ENCODE assay signal across 15 cellular contexts in the genomic region with DNA sequence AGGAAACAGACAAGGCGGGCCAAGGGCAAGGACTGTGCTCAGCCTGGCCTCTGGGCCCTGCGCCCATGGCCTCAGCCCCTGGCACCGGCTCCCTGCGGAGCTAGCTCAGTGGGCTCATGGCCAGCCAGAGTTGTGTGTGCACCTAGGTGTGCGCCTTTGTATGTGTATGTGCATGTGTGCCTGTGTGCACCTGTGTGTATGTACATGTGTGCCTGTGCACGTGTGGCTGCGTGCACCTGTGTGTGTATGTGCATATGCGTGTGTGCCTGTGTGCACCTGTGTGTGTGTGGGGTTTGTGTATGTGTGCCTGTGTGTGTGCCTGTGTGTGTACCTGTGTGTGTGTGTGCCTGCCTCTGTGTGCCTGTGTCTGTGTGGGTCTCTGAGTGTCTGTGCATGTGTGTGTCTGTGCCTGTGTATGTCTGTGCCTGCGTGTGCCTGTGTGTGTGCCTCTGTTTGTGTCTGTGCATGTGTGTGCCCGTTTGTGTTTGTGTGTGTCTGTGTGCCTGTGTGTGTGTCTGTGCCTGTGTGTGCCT. TPM values are rescaled to one million over a fixed set of nuclear protein-coding genes. Genes with fewer than 3 reads are reported as not detected.
DNase-seq lines count a peak whose midpoint lies in the region; ATAC-seq, FAIRE-seq and TF ChIP-seq lines count a peak whose summit lies in the region.
"Had no signal": no experiment of that assay in that cellular context is flagged by ENCODE, and none has a peak within 500 bp of the region (broad histone marks: within the 10 kb centered on the region; RNA-seq: fewer than 3 reads in every experiment).

No MANE protein-coding gene starts in this region.

- peak; percentile 77 for FAIRE-seq in GM12891 (lab: Jason Lieb, UNC)

- H3K9me3 ChIP-seq in right atrium auricular region, result no peaks in the 10 kb centered on the region
- no peaks in the 10 kb centered on the region for H3K9me3 ChIP-seq in CD8-positive, alpha-beta memory T cell (ENCODE audit: low read length)
- H3K9me3 ChIP-seq: suprapubic skin had no signal

- H3K36me3 ChIP-seq in right atrium auricular region, result no peaks in the 10 kb centered on the region
- H3K36me3 ChIP-seq in CD8-positive, alpha-beta memory T cell (ENCODE audit: insufficient read depth, low read length), result no peaks in the 10 kb centered on the region
- H3K36me3 ChIP-seq: suprapubic skin had no signal

- no peak for TF ChIP-seq CTCF in WTC11 (IDR thresholded peaks at IDR 0.05)
- TF ChIP-seq CTCF in right atrium auricular region (IDR thresholded peaks at IDR 0.05), result no peak
- TF ChIP-seq CTCF in progenitor cell of endocrine pancreas (IDR thresholded peaks at IDR 0.05; ENCODE audit: unreplicated experiment), result no peak

- H3K4me3 ChIP-seq in right atrium auricular region, result no peak overlapping the region
- H3K4me3 ChIP-seq in CD8-positive, alpha-beta memory T cell (ENCODE audit: low read length), result no peak overlapping the region
- H3K4me3 ChIP-seq: suprapubic skin had no signal

- H3K9me3 Mint-ChIP-seq in WTC11 (no peaks in the 10 kb centered on the region), progenitor cell of endocrine pancreas (ENCODE audit: low read depth) (no peaks in the 10 kb centered on the region), immature natural killer cell (no peaks in the 10 kb centered on the region)
- no peaks in the 10 kb centered on the region for H3K9me3 Mint-ChIP-seq in CD8-positive, alpha-beta memory T cell
- H3K9me3 Mint-ChIP-seq: activated naive CD8-positive, alpha-beta T cell treated with anti-CD3 and anti-CD28 coated beads, Interleukin-2, amount 10 ng/mL, durations not matched to agents 7 days and 5 days had no signal

- H3K27ac Mint-ChIP-seq in WTC11 (peak overlapping the region; percentile 22), progenitor cell of endocrine pancreas (peak overlapping the region; percentile 42), immature natural killer cell (peak overlapping the region in 2 of 6 donors; percentile 26 to 82)
- peak overlapping the region in 2 of 8 donors; percentile 93 to 95 for H3K27ac Mint-ChIP-seq in CD8-positive, alpha-beta memory T cell
- H3K27ac Mint-ChIP-seq: activated naive CD8-positive, alpha-beta T cell treated with anti-CD3 and anti-CD28 coated beads, Interleukin-2, amount 10 ng/mL, durations not matched to agents 7 days and 5 days had no signal

- H3K36me3 Mint-ChIP-seq in WTC11, result no peaks in the 10 kb centered on the region
- H3K36me3 Mint-ChIP-seq in progenitor cell of endocrine pancreas (ENCODE audit: insufficient read depth), result no peaks in the 10 kb centered on the region
- H3K36me3 Mint-ChIP-seq in immature natural killer cell, result peaks cover 0 to 3% (median 0%) of the 10 kb centered on the region in 3 donors
- H3K36me3 Mint-ChIP-seq in CD8-positive, alpha-beta memory T cell, result peaks cover 0 to 17% (median 7%) of the 10 kb centered on the region in 3 donors
- H3K36me3 Mint-ChIP-seq: activated naive CD8-positive, alpha-beta T cell treated with anti-CD3 and anti-CD28 coated beads, Interleukin-2, amount 10 ng/mL, durations not matched to agents 7 days and 5 days had no signal

- no peak for TF ChIP-seq POLR2A in GM12891 (IDR thresholded peaks at IDR 0.05; ENCODE audit: low read depth, low read length)

- H3K4me1 ChIP-seq in right atrium auricular region, result peaks cover 0 to 83% of the 10 kb centered on the region in 2 donors
- H3K4me1 ChIP-seq in CD8-positive, alpha-beta memory T cell (ENCODE audit: insufficient read depth, low read length), result peaks cover 2% of the 10 kb centered on the region

- H3K4me1 Mint-ChIP-seq in WTC11 (peaks cover 9% of the 10 kb centered on the region), progenitor cell of endocrine pancreas (ENCODE audit: low read depth) (no peaks in the 10 kb centered on the region), immature natural killer cell (peaks cover 27 to 28% of the 10 kb centered on the region in 2 donors)
- peaks cover 36 to 54% (median 40%) of the 10 kb centered on the region in 3 donors for H3K4me1 Mint-ChIP-seq in CD8-positive, alpha-beta memory T cell

- ATAC-seq in WTC11 (no peak), HG02610 (IDR thresholded peaks at IDR 0.05; ENCODE audit: unreplicated experiment) (no peak)
- ATAC-seq: sciatic nerve had no signal

- H3K27me3 Mint-ChIP-seq in WTC11 (ENCODE audit: low read depth) (no peaks in the 10 kb centered on the region; the same call in 1 of the 2 replicates), progenitor cell of endocrine pancreas (peaks cover 17% of the 10 kb centered on the region), immature natural killer cell (ENCODE audit: low read depth in 3 of 3) (peaks cover 0 to 5% (median 4%) of the 10 kb centered on the region in 3 donors)
- H3K27me3 Mint-ChIP-seq in CD8-positive, alpha-beta memory T cell, result peaks cover 0 to 1% of the 10 kb centered on the region in 2 donors
- H3K27me3 Mint-ChIP-seq: activated naive CD8-positive, alpha-beta T cell treated with anti-CD3 and anti-CD28 coated beads, Interleukin-2, amount 10 ng/mL, durations not matched to agents 7 days and 5 days had no signal

- peak overlapping the region; percentile 71 to 76 for H3K27ac ChIP-seq in right atrium auricular region
- no peak overlapping the region for H3K27ac ChIP-seq in CD8-positive, alpha-beta memory T cell (ENCODE audit: low read depth, low read length)
- H3K27ac ChIP-seq: suprapubic skin had no signal

- POLR2A ChIA-PET in WTC11 (lab: Charles Lee), result no interaction called here
- POLR2A ChIA-PET in CD8-positive, alpha-beta memory T cell (lab: Charles Lee), result no interaction called here

- no peak for DNase-seq in GM12891 (ENCODE audit: insufficient read length, low spot score)
- DNase-seq in WTC11 (ENCODE audit: low spot score), result no peak
- no peak for DNase-seq in right atrium auricular region (ENCODE audit: low spot score)
- DNase-seq in progenitor cell of endocrine pancreas (ENCODE audit: low spot score, unreplicated experiment), result no peak
- DNase-seq in immature natural killer cell, result no peak
- DNase-seq in CD8-positive, alpha-beta memory T cell, result no peak
- DNase-seq: activated naive CD8-positive, alpha-beta T cell treated with anti-CD3 and anti-CD28 coated beads, Interleukin-2, amount 10 ng/mL, durations not matched to agents 7 days and 5 days; DMS153; NCI-H1436 treated with DMSO at 0.1 percent for 48 hours; NCI-H524 treated with DMSO at 0.1 percent for 48 hours; SHP77; stimulated activated CD4-positive, alpha-beta T cell treated with anti-CD3 and anti-CD28 coated beads, Interleukin-15, amount 100 ng/mL, for 24 hours had no signal

- CTCF ChIA-PET in WTC11 (lab: Charles Lee), result no interaction called here
- CTCF ChIA-PET in CD8-positive, alpha-beta memory T cell (lab: Charles Lee), result no interaction called here

- no peaks in the 10 kb centered on the region for H3K27me3 ChIP-seq in right atrium auricular region
- no peaks in the 10 kb centered on the region for H3K27me3 ChIP-seq in CD8-positive, alpha-beta memory T cell (ENCODE audit: insufficient read depth, low read length, poor library complexity, severe bottlenecking)
- H3K27me3 ChIP-seq: suprapubic skin had no signal

- H3K4me3 Mint-ChIP-seq in WTC11 (no peak overlapping the region), progenitor cell of endocrine pancreas (ENCODE audit: low read depth) (no peak overlapping the region), immature natural killer cell (no peak overlapping the region)
- H3K4me3 Mint-ChIP-seq in CD8-positive, alpha-beta memory T cell, result no peak overlapping the region
- H3K4me3 Mint-ChIP-seq: activated naive CD8-positive, alpha-beta T cell treated with anti-CD3 and anti-CD28 coated beads, Interleukin-2, amount 10 ng/mL, durations not matched to agents 7 days and 5 days had no signal

TF ChIP-seq in GM12891, 5 proteins besides CTCF, POLR2A, EP300 and RAD21:
- TF ChIP-seq TAF1 (IDR thresholded peaks at IDR 0.05; ENCODE audit: low read depth, low read length) (no peak), POLR2AphosphoS5 (IDR thresholded peaks at IDR 0.05; ENCODE audit: low read depth, low read length) (peak; percentile 49; the same call in 1 of the 2 replicates)

TF ChIP-seq in WTC11, 78 proteins besides CTCF, POLR2A, EP300 and RAD21 (continues in another document):
- TF ChIP-seq, protein P1, sequence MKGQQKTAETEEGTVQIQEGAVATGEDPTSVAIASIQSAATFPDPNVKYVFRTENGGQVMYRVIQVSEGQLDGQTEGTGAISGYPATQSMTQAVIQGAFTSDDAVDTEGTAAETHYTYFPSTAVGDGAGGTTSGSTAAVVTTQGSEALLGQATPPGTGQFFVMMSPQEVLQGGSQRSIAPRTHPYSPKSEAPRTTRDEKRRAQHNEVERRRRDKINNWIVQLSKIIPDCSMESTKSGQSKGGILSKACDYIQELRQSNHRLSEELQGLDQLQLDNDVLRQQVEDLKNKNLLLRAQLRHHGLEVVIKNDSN (CRISPR knock-in tag; IDR thresholded peaks at IDR 0.05), result no peak
- TF ChIP-seq FOXP1 (CRISPR knock-in tag; IDR thresholded peaks at IDR 0.05; ENCODE audit: borderline replicate concordance) (no peak), TEAD1 (CRISPR knock-in tag; IDR thresholded peaks at IDR 0.05) (no peak), ELF4 (CRISPR knock-in tag; IDR thresholded peaks at IDR 0.05; ENCODE audit: low read depth) (no peak), ZNF671 (CRISPR knock-in tag; IDR thresholded peaks at IDR 0.05) (no peak), TEAD4 (CRISPR knock-in tag; IDR thresholded peaks at IDR 0.05) (no peak)
- TF ChIP-seq, protein P2, sequence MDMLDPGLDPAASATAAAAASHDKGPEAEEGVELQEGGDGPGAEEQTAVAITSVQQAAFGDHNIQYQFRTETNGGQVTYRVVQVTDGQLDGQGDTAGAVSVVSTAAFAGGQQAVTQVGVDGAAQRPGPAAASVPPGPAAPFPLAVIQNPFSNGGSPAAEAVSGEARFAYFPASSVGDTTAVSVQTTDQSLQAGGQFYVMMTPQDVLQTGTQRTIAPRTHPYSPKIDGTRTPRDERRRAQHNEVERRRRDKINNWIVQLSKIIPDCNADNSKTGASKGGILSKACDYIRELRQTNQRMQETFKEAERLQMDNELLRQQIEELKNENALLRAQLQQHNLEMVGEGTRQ (CRISPR knock-in tag; IDR thresholded peaks at IDR 0.05), result no peak

RNA-seq across cellular contexts. Expression of a gene that starts 7.4 kb away (rescaled TPM):
- polyA plus RNA-seq in GM12891 (2012; ENCODE audit: low read depth, missing spikeins), result 13.7 TPM
- total RNA-seq in WTC11 (2021), result 6.3 to 8.8 TPM (median 7.1 TPM) in 3 replicates
- 10 to 100 TPM; 22.7 to 39.7 TPM for total RNA-seq in right atrium auricular region
- 6.9 and 9.5 TPM in 2 replicates for total RNA-seq in progenitor cell of endocrine pancreas
- 10 to 100 TPM in 1 of 3 donors, 1 to 10 TPM in 2; 3.6 to 10.8 (median 9.1) TPM for polyA plus RNA-seq in immature natural killer cell
- total RNA-seq in CD8-positive, alpha-beta memory T cell, result 1 to 10 TPM; 8.3 to 8.8 TPM
- 13.0 TPM for polyA plus RNA-seq in CD8-positive, alpha-beta memory T cell
